8 cellular contexts compared by ENCODE assay signal in genomic region chr11:72814139-72814830, GRCh38. TPM values are rescaled to one million over a fixed set of nuclear protein-coding genes. Genes with fewer than 3 reads are reported as not detected.
DNase-seq lines count a peak whose midpoint lies in the region; ATAC-seq and TF ChIP-seq lines count a peak whose summit lies in the region.

Gene ATG16L2 (plus strand): TSS chr11:72814411. CDS start chr11:72814446, 35 bp downstream.

- no peak for TF ChIP-seq CTCF in PC-3 (conservative IDR thresholded peaks at IDR 0.05; ENCODE audit: low read depth, low read length)
- peak; percentile 40 to 62 (median 46) for TF ChIP-seq CTCF in esophagus muscularis mucosa (IDR thresholded peaks at IDR 0.05)

- peaks cover 6% of the 10 kb centered on the region for H3K36me3 ChIP-seq in HUES48 (ENCODE audit: control insufficient read depth, insufficient read depth, low read length)
- peaks cover 7% of the 10 kb centered on the region; the same call in 1 of the 2 replicates for H3K36me3 ChIP-seq in PC-3 (ENCODE audit: low read depth, low read length)
- peaks cover 7 to 33% (median 26%) of the 10 kb centered on the region in 4 donors for H3K36me3 ChIP-seq in esophagus muscularis mucosa

- intact Hi-C loops in PC-3 (cut with micrococcal nuclease) (loop anchor here (1.0 to 5.0 kb wide), 2 partner anchors 20 to 87 kb away; partner anchors contain the start of gene STARD10), esophagus muscularis mucosa (cut with DNase I) (loop anchor here (5.0 kb wide), 1 partner anchor 92 kb away; no protein-coding TSS in a partner anchor)

- POLR2A ChIA-PET in PC-3 (lab: Charles Lee; ENCODE audit: unreplicated experiment): no interaction called here

- no peaks in the 10 kb centered on the region for H3F3A ChIP-seq in PC-3 (ENCODE audit: low read length, unreplicated experiment)

- no CpG with 5 or more reads among the region's 74 CpGs for WGBS in esophagus muscularis mucosa

- H3K36me3 Mint-ChIP-seq in activated T-cell treated with anti-CD3 and anti-CD28 coated beads, Interleukin-2, amount 50 U/mL, for 24 hours (ENCODE audit: low read depth): peaks cover 86% of the 10 kb centered on the region

- CTCF ChIA-PET in PC-3 (lab: Charles Lee): interaction anchor here (1.0 kb wide), 1 partner anchor 20 kb away, joined by 3 read pairs; the partner anchor contains the start of gene STARD10

- H3K4me3 Mint-ChIP-seq in activated T-cell treated with anti-CD3 and anti-CD28 coated beads, Interleukin-2, amount 50 U/mL, for 24 hours: peak within 1 kb of the TSS; percentile 100

- H3K4me3 ChIP-seq in HUES48 (ENCODE audit: low read depth, low read length) (peak within 1 kb of the TSS; percentile 98), PC-3 (ENCODE audit: low read length) (peak within 1 kb of the TSS; percentile 79), esophagus muscularis mucosa (peak within 1 kb of the TSS; percentile 81 to 96 (median 89))

- TF ChIP-seq EP300 in esophagus muscularis mucosa (IDR thresholded peaks at IDR 0.05): no peak

- H3K9me3 ChIP-seq in HUES48 (ENCODE audit: control insufficient read depth, insufficient read depth, low read length) (no peaks in the 10 kb centered on the region), PC-3 (ENCODE audit: low read length) (no peaks in the 10 kb centered on the region), esophagus muscularis mucosa (no peaks in the 10 kb centered on the region)

- TSS peak; percentile 55 for BruUV-seq in PC-3 (replicated peaks; lab: Mats Ljungman, UMichigan)

- H3K4me1 Mint-ChIP-seq in activated T-cell treated with anti-CD3 and anti-CD28 coated beads, Interleukin-2, amount 50 U/mL, for 24 hours (ENCODE audit: low read depth): peaks cover 42% of the 10 kb centered on the region

- H3K4me2 ChIP-seq in PC-3 (ENCODE audit: low read length): peak within 1 kb of the TSS; percentile 96

- no peaks in the 10 kb centered on the region for H3K9me3 Mint-ChIP-seq in activated T-cell treated with anti-CD3 and anti-CD28 coated beads, Interleukin-2, amount 50 U/mL, for 24 hours

- H3K9ac ChIP-seq in HUES48 (ENCODE audit: low read depth, low read length) (peak within 1 kb of the TSS; percentile 97), PC-3 (ENCODE audit: low read length) (peak within 1 kb of the TSS; percentile 97)

- H3K27ac ChIP-seq in HUES48 (ENCODE audit: low read depth, low read length) (peak within 1 kb of the TSS; percentile 93), PC-3 (ENCODE audit: low read length) (peak within 1 kb of the TSS; percentile 89), esophagus muscularis mucosa (replicated peaks in 1 of 4) (peak within 1 kb of the TSS; percentile 90 to 95 (median 93))

- ATAC-seq in GM21381 (IDR thresholded peaks at IDR 0.05; ENCODE audit: unreplicated experiment) (peak; percentile 53), PC-3 (peak; percentile 73)

- H3K27me3 Mint-ChIP-seq in activated T-cell treated with anti-CD3 and anti-CD28 coated beads, Interleukin-2, amount 50 U/mL, for 24 hours: no peaks in the 10 kb centered on the region

- H2AFZ ChIP-seq in PC-3 (ENCODE audit: low read length): peak within 1 kb of the TSS; percentile 85

- H3K4me1 ChIP-seq in HUES48 (ENCODE audit: control insufficient read depth, insufficient read depth, low read length) (peaks cover 14% of the 10 kb centered on the region), PC-3 (ENCODE audit: insufficient read depth, low read length) (peaks cover 30% of the 10 kb centered on the region), esophagus muscularis mucosa (peaks cover 35 to 59% (median 49%) of the 10 kb centered on the region in 4 donors)

- DNase-seq in DMS 273 (lab: John Stamatoyannopoulos, UW; ENCODE audit: unreplicated experiment) (peak; percentile 91), PC-3 (peak; percentile 92), esophagus muscularis mucosa (ENCODE audit: extremely low spot score) (no peak), myocyte (ENCODE audit: low read depth) (peak; percentile 89)
- peak; percentile 98 for DNase-seq in activated T-cell treated with anti-CD3 and anti-CD28 coated beads, Interleukin-2, amount 50 U/mL, for 24 hours
- peak; percentile 64 to 87 for DNase-seq in stimulated activated CD8-positive, alpha-beta memory T cell treated with anti-CD3 and anti-CD28 coated beads, Interleukin-7, amount 100 ng/mL, for 48 hours (ENCODE audit: extremely low read depth in 1 of 2, low read depth in 1 of 2)

- H3K27ac Mint-ChIP-seq in activated T-cell treated with anti-CD3 and anti-CD28 coated beads, Interleukin-2, amount 50 U/mL, for 24 hours: peak within 1 kb of the TSS; percentile 99

- peaks cover 31% of the 10 kb centered on the region for H3K79me2 ChIP-seq in PC-3 (ENCODE audit: low read length)

- 0 out of 2 replicates have a peak, but pooled peaks cover 7% of the 10 kb centered on the region for H4K20me1 ChIP-seq in PC-3 (ENCODE audit: low read length)

- TF ChIP-seq POLR2A in esophagus muscularis mucosa (IDR thresholded peaks at IDR 0.05; ENCODE audit: low read depth): peak; percentile 35

- no peaks in the 10 kb centered on the region for H3K9me2 ChIP-seq in PC-3 (replicated peaks; ENCODE audit: low read length)

- H3K27me3 ChIP-seq in HUES48 (ENCODE audit: control insufficient read depth, insufficient read depth, low read length) (no peaks in the 10 kb centered on the region), PC-3 (ENCODE audit: low read length) (no peaks in the 10 kb centered on the region), esophagus muscularis mucosa (no peaks in the 10 kb centered on the region)

RNA-seq across cellular contexts. Expression of gene ATG16L2, which starts in this region (rescaled TPM):
- total RNA-seq in PC-3 (2014; rRNA removed) (12.2 and 16.2 TPM in 2 replicates), esophagus muscularis mucosa (10 to 100 TPM; 11.8 to 19.3 (median 18.2) TPM), myocyte (17.3 and 23.0 TPM in 2 replicates)
- 10.3 TPM for polyA plus RNA-seq in myocyte (2012)
